1 cellular context compared by ENCODE assay signal in the genomic region with DNA sequence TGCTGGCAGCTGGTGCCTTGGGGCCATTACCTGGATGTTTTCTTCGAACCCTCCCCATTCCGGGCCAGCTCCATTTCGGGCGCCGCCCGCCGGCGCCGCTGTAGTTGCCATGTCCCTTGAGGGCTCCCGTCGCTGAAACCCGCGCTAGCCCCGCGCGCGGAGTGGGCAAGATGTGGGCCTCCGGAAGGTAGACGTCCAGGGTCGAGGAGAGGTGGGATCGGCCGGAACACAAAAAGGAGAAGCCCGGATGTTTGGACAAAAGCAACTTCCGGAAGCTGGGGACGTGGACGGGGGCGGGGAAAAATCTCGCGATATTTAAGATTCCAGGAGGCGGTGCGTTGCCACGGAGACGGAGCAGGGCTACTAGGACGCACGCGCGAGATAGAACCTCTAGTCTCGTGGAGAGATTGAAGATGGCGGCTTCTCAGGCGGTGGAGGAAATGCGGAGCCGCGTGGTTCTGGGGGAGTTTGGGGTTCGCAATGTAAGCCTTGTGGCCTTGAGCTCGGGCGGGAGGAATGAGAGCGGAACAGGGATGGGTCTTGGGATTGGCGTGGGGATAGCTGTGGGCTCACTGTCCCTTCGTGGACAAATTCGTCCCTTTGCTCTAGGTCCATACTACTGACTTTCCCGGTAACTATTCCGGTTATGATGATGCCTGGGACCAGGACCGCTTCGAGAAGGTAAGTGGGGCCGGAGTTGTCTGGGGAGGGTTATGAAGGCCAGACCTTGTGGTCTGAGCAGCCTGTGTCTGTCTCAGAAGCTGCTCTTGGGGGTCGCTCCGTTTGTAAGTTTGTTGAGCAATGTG.
TF ChIP-seq lines count a peak whose summit lies in the region.

A gene with protein sequence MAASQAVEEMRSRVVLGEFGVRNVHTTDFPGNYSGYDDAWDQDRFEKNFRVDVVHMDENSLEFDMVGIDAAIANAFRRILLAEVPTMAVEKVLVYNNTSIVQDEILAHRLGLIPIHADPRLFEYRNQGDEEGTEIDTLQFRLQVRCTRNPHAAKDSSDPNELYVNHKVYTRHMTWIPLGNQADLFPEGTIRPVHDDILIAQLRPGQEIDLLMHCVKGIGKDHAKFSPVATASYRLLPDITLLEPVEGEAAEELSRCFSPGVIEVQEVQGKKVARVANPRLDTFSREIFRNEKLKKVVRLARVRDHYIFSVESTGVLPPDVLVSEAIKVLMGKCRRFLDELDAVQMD (plus strand): TSS at position 393 of the 806 bp plus-strand sequence. CDS start 21 bp downstream, at position 414.
A gene (minus strand): TSS at position 230 of the 806 bp plus-strand sequence. CDS start 119 bp downstream, at position 111.

TF ChIP-seq in HepG2, 621 proteins besides CTCF, POLR2A, EP300 and RAD21 (continued from another document and continues in another):
- TF ChIP-seq, protein P1, sequence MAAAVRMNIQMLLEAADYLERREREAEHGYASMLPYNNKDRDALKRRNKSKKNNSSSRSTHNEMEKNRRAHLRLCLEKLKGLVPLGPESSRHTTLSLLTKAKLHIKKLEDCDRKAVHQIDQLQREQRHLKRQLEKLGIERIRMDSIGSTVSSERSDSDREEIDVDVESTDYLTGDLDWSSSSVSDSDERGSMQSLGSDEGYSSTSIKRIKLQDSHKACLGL (CRISPR knock-in tag; IDR thresholded peaks at IDR 0.05), result peak; percentile 83; the same call in 1 of the 2 replicates
- TF ChIP-seq POLR2G (IDR thresholded peaks at IDR 0.05; ENCODE audit: low read depth, low read length) (peak; percentile 98), MED8 (CRISPR knock-in tag; IDR thresholded peaks at IDR 0.05; ENCODE audit: insufficient replicate concordance) (peak; percentile 76), BHLHE40 (IDR thresholded peaks at IDR 0.05; ENCODE audit: low read length) (peak; percentile 45), ZNF776 (CRISPR knock-in tag; IDR thresholded peaks at IDR 0.05) (peak; percentile 70; the same call in 1 of the 2 replicates), ZNF17 (CRISPR knock-in tag; IDR thresholded peaks at IDR 0.05) (0 out of 2 replicates have a peak, but pooled peaks have one; percentile 78), SPEN (CRISPR knock-in tag; IDR thresholded peaks at IDR 0.05; ENCODE audit: low read depth) (peak; percentile 97), PAF1 (CRISPR knock-in tag; IDR thresholded peaks at IDR 0.05) (no peak), ARNT2 (CRISPR knock-in tag; IDR thresholded peaks at IDR 0.05; ENCODE audit: low read depth) (peak; percentile 93), RARA (CRISPR knock-in tag; IDR thresholded peaks at IDR 0.05) (peak; percentile 56), ZNF616 (CRISPR knock-in tag; IDR thresholded peaks at IDR 0.05; ENCODE audit: low read depth) (no peak), TCF7L2 (IDR thresholded peaks at IDR 0.05; ENCODE audit: low read depth, low read length) (no peak), RELA (CRISPR knock-in tag; IDR thresholded peaks at IDR 0.05) (no peak), MYNN (CRISPR knock-in tag; IDR thresholded peaks at IDR 0.05; ENCODE audit: low read depth) (no peak; the same call in 1 of the 2 replicates), MAZ (IDR thresholded peaks at IDR 0.05; ENCODE audit: borderline replicate concordance, low read depth, low read length) (peak; percentile 55; the same call in 1 of the 2 replicates), MAZ (CRISPR knock-in tag; IDR thresholded peaks at IDR 0.05; ENCODE audit: low read depth) (peak; percentile 60), SRSF9 (IDR thresholded peaks at IDR 0.05; ENCODE audit: borderline replicate concordance, insufficient read depth, low read depth, low read length, poor library complexity, severe bottlenecking) (no peak), NONO (IDR thresholded peaks at IDR 0.05) (no peak), NONO (CRISPR knock-in tag; conservative IDR thresholded peaks at IDR 0.05) (peak; percentile 93), ZNF841 (CRISPR knock-in tag; IDR thresholded peaks at IDR 0.05; ENCODE audit: borderline replicate concordance) (no peak; the same call in 1 of the 2 replicates), ZNF629 (CRISPR knock-in tag; conservative IDR thresholded peaks at IDR 0.05) (no peak), ZNF501 (CRISPR knock-in tag; IDR thresholded peaks at IDR 0.05) (peak; percentile 100), SAFB2 (CRISPR knock-in tag; IDR thresholded peaks at IDR 0.05; ENCODE audit: borderline replicate concordance, low read depth) (peak; percentile 76; the same call in 1 of the 2 replicates), TAF15 (IDR thresholded peaks at IDR 0.05; ENCODE audit: low read depth, low read length, poor library complexity, severe bottlenecking) (no peak), NR2F2 (IDR thresholded peaks at IDR 0.05; ENCODE audit: borderline replicate concordance, low read depth) (no peak), PHF21A (CRISPR knock-in tag; IDR thresholded peaks at IDR 0.05) (peak; percentile 76; the same call in 1 of the 2 replicates), MED1 (CRISPR knock-in tag; IDR thresholded peaks at IDR 0.05) (peak; percentile 82), ZNF891 (CRISPR knock-in tag; IDR thresholded peaks at IDR 0.05) (peak; percentile 92), SRY (CRISPR knock-in tag; IDR thresholded peaks at IDR 0.05) (peak; percentile 75), FOSL1 (CRISPR knock-in tag; IDR thresholded peaks at IDR 0.05; ENCODE audit: borderline replicate concordance) (no peak), ZNF451 (CRISPR knock-in tag; IDR thresholded peaks at IDR 0.05) (no peak), SMAD9 (CRISPR knock-in tag; IDR thresholded peaks at IDR 0.05) (no peak), ZNF782 (CRISPR knock-in tag; IDR thresholded peaks at IDR 0.05; ENCODE audit: borderline replicate concordance) (no peak)
- TF ChIP-seq, protein P2, sequence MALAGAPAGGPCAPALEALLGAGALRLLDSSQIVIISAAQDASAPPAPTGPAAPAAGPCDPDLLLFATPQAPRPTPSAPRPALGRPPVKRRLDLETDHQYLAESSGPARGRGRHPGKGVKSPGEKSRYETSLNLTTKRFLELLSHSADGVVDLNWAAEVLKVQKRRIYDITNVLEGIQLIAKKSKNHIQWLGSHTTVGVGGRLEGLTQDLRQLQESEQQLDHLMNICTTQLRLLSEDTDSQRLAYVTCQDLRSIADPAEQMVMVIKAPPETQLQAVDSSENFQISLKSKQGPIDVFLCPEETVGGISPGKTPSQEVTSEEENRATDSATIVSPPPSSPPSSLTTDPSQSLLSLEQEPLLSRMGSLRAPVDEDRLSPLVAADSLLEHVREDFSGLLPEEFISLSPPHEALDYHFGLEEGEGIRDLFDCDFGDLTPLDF (CRISPR knock-in tag; IDR thresholded peaks at IDR 0.05), result peak; percentile 86
- TF ChIP-seq, protein P3, sequence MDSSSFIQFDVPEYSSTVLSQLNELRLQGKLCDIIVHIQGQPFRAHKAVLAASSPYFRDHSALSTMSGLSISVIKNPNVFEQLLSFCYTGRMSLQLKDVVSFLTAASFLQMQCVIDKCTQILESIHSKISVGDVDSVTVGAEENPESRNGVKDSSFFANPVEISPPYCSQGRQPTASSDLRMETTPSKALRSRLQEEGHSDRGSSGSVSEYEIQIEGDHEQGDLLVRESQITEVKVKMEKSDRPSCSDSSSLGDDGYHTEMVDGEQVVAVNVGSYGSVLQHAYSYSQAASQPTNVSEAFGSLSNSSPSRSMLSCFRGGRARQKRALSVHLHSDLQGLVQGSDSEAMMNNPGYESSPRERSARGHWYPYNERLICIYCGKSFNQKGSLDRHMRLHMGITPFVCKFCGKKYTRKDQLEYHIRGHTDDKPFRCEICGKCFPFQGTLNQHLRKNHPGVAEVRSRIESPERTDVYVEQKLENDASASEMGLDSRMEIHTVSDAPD (CRISPR knock-in tag; IDR thresholded peaks at IDR 0.05), result peak; percentile 41; the same call in 1 of the 2 replicates
- TF ChIP-seq, protein P4, sequence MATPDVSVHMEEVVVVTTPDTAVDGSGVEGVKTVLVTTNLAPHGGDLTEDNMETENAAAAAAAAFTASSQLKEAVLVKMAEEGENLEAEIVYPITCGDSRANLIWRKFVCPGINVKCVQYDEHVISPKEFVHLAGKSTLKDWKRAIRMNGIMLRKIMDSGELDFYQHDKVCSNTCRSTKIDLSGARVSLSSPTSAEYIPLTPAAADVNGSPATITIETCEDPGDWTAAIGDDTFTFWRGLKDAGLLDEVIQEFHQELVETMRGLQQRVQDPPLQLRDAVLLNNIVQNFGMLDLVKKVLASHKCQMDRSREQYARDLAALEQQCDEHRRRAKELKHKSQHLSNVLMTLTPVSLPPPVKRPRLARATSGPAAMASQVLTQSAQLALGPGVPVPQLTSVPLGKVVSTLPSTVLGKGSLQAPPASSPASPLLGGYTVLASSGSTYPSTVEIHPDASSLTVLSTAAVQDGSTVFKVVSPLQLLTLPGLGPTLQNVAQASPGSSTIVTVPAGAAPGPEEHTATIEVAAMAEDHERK (CRISPR knock-in tag; IDR thresholded peaks at IDR 0.05; ENCODE audit: low read depth), result no peak
- TF ChIP-seq, protein P5, sequence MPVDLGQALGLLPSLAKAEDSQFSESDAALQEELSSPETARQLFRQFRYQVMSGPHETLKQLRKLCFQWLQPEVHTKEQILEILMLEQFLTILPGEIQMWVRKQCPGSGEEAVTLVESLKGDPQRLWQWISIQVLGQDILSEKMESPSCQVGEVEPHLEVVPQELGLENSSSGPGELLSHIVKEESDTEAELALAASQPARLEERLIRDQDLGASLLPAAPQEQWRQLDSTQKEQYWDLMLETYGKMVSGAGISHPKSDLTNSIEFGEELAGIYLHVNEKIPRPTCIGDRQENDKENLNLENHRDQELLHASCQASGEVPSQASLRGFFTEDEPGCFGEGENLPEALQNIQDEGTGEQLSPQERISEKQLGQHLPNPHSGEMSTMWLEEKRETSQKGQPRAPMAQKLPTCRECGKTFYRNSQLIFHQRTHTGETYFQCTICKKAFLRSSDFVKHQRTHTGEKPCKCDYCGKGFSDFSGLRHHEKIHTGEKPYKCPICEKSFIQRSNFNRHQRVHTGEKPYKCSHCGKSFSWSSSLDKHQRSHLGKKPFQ (CRISPR knock-in tag; IDR thresholded peaks at IDR 0.05; ENCODE audit: insufficient replicate concordance), result peak; percentile 42
- TF ChIP-seq, protein P6, sequence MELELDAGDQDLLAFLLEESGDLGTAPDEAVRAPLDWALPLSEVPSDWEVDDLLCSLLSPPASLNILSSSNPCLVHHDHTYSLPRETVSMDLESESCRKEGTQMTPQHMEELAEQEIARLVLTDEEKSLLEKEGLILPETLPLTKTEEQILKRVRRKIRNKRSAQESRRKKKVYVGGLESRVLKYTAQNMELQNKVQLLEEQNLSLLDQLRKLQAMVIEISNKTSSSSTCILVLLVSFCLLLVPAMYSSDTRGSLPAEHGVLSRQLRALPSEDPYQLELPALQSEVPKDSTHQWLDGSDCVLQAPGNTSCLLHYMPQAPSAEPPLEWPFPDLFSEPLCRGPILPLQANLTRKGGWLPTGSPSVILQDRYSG (CRISPR knock-in tag; IDR thresholded peaks at IDR 0.05), result 0 out of 2 replicates have a peak, but pooled peaks have one; percentile 47
- TF ChIP-seq, protein P7, sequence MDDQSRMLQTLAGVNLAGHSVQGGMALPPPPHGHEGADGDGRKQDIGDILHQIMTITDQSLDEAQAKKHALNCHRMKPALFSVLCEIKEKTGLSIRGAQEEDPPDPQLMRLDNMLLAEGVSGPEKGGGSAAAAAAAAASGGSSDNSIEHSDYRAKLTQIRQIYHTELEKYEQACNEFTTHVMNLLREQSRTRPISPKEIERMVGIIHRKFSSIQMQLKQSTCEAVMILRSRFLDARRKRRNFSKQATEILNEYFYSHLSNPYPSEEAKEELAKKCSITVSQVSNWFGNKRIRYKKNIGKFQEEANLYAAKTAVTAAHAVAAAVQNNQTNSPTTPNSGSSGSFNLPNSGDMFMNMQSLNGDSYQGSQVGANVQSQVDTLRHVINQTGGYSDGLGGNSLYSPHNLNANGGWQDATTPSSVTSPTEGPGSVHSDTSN (CRISPR knock-in tag; IDR thresholded peaks at IDR 0.05; ENCODE audit: borderline replicate concordance), result no peak; the same call in 1 of the 2 replicates
- TF ChIP-seq, protein P8, sequence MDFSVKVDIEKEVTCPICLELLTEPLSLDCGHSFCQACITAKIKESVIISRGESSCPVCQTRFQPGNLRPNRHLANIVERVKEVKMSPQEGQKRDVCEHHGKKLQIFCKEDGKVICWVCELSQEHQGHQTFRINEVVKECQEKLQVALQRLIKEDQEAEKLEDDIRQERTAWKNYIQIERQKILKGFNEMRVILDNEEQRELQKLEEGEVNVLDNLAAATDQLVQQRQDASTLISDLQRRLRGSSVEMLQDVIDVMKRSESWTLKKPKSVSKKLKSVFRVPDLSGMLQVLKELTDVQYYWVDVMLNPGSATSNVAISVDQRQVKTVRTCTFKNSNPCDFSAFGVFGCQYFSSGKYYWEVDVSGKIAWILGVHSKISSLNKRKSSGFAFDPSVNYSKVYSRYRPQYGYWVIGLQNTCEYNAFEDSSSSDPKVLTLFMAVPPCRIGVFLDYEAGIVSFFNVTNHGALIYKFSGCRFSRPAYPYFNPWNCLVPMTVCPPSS (IDR thresholded peaks at IDR 0.05), result no peak
- TF ChIP-seq, protein P9, sequence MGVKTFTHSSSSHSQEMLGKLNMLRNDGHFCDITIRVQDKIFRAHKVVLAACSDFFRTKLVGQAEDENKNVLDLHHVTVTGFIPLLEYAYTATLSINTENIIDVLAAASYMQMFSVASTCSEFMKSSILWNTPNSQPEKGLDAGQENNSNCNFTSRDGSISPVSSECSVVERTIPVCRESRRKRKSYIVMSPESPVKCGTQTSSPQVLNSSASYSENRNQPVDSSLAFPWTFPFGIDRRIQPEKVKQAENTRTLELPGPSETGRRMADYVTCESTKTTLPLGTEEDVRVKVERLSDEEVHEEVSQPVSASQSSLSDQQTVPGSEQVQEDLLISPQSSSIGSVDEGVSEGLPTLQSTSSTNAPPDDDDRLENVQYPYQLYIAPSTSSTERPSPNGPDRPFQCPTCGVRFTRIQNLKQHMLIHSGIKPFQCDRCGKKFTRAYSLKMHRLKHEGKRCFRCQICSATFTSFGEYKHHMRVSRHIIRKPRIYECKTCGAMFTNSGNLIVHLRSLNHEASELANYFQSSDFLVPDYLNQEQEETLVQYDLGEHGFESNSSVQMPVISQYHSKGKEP (CRISPR knock-in tag; IDR thresholded peaks at IDR 0.05), result no peak
- TF ChIP-seq, protein P10, sequence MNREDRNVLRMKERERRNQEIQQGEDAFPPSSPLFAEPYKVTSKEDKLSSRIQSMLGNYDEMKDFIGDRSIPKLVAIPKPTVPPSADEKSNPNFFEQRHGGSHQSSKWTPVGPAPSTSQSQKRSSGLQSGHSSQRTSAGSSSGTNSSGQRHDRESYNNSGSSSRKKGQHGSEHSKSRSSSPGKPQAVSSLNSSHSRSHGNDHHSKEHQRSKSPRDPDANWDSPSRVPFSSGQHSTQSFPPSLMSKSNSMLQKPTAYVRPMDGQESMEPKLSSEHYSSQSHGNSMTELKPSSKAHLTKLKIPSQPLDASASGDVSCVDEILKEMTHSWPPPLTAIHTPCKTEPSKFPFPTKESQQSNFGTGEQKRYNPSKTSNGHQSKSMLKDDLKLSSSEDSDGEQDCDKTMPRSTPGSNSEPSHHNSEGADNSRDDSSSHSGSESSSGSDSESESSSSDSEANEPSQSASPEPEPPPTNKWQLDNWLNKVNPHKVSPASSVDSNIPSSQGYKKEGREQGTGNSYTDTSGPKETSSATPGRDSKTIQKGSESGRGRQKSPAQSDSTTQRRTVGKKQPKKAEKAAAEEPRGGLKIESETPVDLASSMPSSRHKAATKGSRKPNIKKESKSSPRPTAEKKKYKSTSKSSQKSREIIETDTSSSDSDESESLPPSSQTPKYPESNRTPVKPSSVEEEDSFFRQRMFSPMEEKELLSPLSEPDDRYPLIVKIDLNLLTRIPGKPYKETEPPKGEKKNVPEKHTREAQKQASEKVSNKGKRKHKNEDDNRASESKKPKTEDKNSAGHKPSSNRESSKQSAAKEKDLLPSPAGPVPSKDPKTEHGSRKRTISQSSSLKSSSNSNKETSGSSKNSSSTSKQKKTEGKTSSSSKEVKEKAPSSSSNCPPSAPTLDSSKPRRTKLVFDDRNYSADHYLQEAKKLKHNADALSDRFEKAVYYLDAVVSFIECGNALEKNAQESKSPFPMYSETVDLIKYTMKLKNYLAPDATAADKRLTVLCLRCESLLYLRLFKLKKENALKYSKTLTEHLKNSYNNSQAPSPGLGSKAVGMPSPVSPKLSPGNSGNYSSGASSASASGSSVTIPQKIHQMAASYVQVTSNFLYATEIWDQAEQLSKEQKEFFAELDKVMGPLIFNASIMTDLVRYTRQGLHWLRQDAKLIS (CRISPR knock-in tag; IDR thresholded peaks at IDR 0.05), result 0 out of 2 replicates have a peak, but pooled peaks have one; percentile 7
